Comparison of ENCODE assay signal across 1 cellular context in genomic region chr5:76085286-76085579, GRCh38.
TF ChIP-seq lines count a peak whose summit lies in the region.

No MANE protein-coding gene starts in this region.

TF ChIP-seq in H1, 55 proteins besides CTCF, POLR2A, EP300 and RAD21 (continued from another document):
- TF ChIP-seq TCF12 (IDR thresholded peaks at IDR 0.05; ENCODE audit: low read depth, low read length) (no peak), RNF2 (IDR thresholded peaks at IDR 0.05; ENCODE audit: borderline replicate concordance, low read depth, low read length, missing control alignments, poor library complexity, severe bottlenecking) (no peak), CHD1 (IDR thresholded peaks at IDR 0.05; ENCODE audit: low read depth, low read length) (no peak), HDAC6 (IDR thresholded peaks at IDR 0.05; ENCODE audit: low read depth, low read length) (no peak), NANOG (IDR thresholded peaks at IDR 0.05; ENCODE audit: insufficient read depth, low read depth, low read length, poor library complexity, severe bottlenecking) (no peak), EZH2 (IDR thresholded peaks at IDR 0.05; ENCODE audit: low read depth, low read length, severe bottlenecking) (no peak), FOSL1 (IDR thresholded peaks at IDR 0.05; ENCODE audit: insufficient read depth, low read depth, low read length) (no peak), EGR1 (IDR thresholded peaks at IDR 0.05; ENCODE audit: borderline replicate concordance, low read depth, low read length) (no peak), CTBP2 (IDR thresholded peaks at IDR 0.05; ENCODE audit: borderline replicate concordance, insufficient read depth, insufficient read length, low read length) (no peak), POLR2AphosphoS5 (IDR thresholded peaks at IDR 0.05; ENCODE audit: low read depth, low read length) (no peak)
- TF ChIP-seq, protein P1, sequence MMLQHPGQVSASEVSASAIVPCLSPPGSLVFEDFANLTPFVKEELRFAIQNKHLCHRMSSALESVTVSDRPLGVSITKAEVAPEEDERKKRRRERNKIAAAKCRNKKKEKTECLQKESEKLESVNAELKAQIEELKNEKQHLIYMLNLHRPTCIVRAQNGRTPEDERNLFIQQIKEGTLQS (IDR thresholded peaks at IDR 0.05; ENCODE audit: insufficient read depth, low read depth, low read length): no peak
- TF ChIP-seq, protein P2, sequence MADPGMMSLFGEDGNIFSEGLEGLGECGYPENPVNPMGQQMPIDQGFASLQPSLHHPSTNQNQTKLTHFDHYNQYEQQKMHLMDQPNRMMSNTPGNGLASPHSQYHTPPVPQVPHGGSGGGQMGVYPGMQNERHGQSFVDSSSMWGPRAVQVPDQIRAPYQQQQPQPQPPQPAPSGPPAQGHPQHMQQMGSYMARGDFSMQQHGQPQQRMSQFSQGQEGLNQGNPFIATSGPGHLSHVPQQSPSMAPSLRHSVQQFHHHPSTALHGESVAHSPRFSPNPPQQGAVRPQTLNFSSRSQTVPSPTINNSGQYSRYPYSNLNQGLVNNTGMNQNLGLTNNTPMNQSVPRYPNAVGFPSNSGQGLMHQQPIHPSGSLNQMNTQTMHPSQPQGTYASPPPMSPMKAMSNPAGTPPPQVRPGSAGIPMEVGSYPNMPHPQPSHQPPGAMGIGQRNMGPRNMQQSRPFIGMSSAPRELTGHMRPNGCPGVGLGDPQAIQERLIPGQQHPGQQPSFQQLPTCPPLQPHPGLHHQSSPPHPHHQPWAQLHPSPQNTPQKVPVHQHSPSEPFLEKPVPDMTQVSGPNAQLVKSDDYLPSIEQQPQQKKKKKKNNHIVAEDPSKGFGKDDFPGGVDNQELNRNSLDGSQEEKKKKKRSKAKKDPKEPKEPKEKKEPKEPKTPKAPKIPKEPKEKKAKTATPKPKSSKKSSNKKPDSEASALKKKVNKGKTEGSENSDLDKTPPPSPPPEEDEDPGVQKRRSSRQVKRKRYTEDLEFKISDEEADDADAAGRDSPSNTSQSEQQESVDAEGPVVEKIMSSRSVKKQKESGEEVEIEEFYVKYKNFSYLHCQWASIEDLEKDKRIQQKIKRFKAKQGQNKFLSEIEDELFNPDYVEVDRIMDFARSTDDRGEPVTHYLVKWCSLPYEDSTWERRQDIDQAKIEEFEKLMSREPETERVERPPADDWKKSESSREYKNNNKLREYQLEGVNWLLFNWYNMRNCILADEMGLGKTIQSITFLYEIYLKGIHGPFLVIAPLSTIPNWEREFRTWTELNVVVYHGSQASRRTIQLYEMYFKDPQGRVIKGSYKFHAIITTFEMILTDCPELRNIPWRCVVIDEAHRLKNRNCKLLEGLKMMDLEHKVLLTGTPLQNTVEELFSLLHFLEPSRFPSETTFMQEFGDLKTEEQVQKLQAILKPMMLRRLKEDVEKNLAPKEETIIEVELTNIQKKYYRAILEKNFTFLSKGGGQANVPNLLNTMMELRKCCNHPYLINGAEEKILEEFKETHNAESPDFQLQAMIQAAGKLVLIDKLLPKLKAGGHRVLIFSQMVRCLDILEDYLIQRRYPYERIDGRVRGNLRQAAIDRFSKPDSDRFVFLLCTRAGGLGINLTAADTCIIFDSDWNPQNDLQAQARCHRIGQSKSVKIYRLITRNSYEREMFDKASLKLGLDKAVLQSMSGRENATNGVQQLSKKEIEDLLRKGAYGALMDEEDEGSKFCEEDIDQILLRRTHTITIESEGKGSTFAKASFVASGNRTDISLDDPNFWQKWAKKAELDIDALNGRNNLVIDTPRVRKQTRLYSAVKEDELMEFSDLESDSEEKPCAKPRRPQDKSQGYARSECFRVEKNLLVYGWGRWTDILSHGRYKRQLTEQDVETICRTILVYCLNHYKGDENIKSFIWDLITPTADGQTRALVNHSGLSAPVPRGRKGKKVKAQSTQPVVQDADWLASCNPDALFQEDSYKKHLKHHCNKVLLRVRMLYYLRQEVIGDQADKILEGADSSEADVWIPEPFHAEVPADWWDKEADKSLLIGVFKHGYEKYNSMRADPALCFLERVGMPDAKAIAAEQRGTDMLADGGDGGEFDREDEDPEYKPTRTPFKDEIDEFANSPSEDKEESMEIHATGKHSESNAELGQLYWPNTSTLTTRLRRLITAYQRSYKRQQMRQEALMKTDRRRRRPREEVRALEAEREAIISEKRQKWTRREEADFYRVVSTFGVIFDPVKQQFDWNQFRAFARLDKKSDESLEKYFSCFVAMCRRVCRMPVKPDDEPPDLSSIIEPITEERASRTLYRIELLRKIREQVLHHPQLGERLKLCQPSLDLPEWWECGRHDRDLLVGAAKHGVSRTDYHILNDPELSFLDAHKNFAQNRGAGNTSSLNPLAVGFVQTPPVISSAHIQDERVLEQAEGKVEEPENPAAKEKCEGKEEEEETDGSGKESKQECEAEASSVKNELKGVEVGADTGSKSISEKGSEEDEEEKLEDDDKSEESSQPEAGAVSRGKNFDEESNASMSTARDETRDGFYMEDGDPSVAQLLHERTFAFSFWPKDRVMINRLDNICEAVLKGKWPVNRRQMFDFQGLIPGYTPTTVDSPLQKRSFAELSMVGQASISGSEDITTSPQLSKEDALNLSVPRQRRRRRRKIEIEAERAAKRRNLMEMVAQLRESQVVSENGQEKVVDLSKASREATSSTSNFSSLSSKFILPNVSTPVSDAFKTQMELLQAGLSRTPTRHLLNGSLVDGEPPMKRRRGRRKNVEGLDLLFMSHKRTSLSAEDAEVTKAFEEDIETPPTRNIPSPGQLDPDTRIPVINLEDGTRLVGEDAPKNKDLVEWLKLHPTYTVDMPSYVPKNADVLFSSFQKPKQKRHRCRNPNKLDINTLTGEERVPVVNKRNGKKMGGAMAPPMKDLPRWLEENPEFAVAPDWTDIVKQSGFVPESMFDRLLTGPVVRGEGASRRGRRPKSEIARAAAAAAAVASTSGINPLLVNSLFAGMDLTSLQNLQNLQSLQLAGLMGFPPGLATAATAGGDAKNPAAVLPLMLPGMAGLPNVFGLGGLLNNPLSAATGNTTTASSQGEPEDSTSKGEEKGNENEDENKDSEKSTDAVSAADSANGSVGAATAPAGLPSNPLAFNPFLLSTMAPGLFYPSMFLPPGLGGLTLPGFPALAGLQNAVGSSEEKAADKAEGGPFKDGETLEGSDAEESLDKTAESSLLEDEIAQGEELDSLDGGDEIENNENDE (IDR thresholded peaks at IDR 0.05; ENCODE audit: insufficient replicate concordance, low read length): no peak
TF ChIP-seq in H1: peak in this region for 0.
